ENCODE assay signal across 8 cellular contexts in the genomic region with DNA sequence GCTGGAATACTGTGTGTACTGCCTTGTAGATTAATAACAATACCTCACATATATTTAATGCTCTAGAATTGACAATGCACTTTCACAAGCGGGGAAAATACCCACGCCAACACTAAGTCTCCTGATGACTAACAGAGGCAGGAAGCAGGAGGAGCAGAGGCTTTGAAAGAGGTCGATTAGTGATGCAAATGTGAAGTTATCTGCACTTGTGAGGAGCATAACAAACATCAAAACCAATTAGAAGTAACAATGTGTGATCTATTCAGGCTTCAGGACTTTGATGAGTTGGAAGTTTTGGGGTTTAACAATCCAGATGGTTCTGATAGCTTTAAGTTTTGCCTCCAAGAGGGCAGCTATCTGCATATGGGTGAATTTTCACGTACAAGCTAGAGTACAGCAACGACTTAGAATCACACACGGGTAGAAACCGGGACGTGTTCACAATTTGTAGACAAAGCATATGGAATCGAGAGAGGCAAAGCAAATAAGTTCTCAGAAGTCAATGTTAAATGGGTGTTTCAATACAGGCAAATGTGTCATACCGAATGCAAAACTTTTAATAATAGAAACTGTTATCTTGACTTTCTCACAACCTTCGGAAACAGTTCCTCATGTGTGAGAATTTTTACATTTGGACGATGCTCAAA.
DNase-seq lines count a peak whose midpoint lies in the region; ATAC-seq lines count a peak whose summit lies in the region.

No MANE protein-coding gene starts in this region.

- peak; percentile 22 for DNase-seq in T-helper 22 cell (ENCODE audit: low read depth)
- DNase-seq in dermis microvascular lymphatic vessel endothelial cell (ENCODE audit: low read depth in 2 of 2), result peak; percentile 54 to 91
- DNase-seq in stimulated activated CD4-positive, alpha-beta T cell treated with anti-CD3 and anti-CD28 coated beads, Interleukin-2, amount 100 ng/mL, for 4 hours (ENCODE audit: low read depth), result peak; percentile 49
- no peak for DNase-seq in NCI-H446 (lab: John Stamatoyannopoulos, UW)
- DNase-seq in NCI-H2171 treated with DMSO at 0.1 percent for 48 hours (lab: John Stamatoyannopoulos, UW), result no peak
- no peak for DNase-seq in NCI-H2227 (lab: John Stamatoyannopoulos, UW; ENCODE audit: unreplicated experiment)

- ATAC-seq in GM18508 (IDR thresholded peaks at IDR 0.05; ENCODE audit: insufficient read depth, unreplicated experiment), result peak; percentile 37
- peak; percentile 44 for ATAC-seq in HG02763 (IDR thresholded peaks at IDR 0.05; ENCODE audit: unreplicated experiment)

Comparison
In these comparisons a context has a peak if more than half of its experiments do, and no peak if none do; other contexts are left out.
1. DNase-seq: peak in T-helper 22 cell (single experiment), dermis microvascular lymphatic vessel endothelial cell (2 of 2) and stimulated activated CD4-positive, alpha-beta T cell treated with anti-CD3 and anti-CD28 coated beads, Interleukin-2, amount 100 ng/mL, for 4 hours (single experiment); none in NCI-H446 (0 of 2), NCI-H2171 treated with DMSO at 0.1 percent for 48 hours (single experiment) and NCI-H2227 (single experiment).